ENCODE assay signal across 10 cellular contexts in genomic region chr7:45589061-45589460, GRCh38.
"Had no signal": no experiment of that assay in that cellular context is flagged by ENCODE, and none has a peak within 500 bp of the region (broad histone marks: within the 10 kb centered on the region; RNA-seq: fewer than 3 reads in every experiment).

No MANE protein-coding gene starts in this region.

- H3K4me3 Mint-ChIP-seq: activated naive CD4-positive, alpha-beta T cell treated with anti-CD3 and anti-CD28 coated beads, Interleukin-2, amount 50 U/mL, for 24 hours; T-cell had no signal

- H3K27me3 Mint-ChIP-seq: activated naive CD4-positive, alpha-beta T cell treated with anti-CD3 and anti-CD28 coated beads, Interleukin-2, amount 50 U/mL, for 24 hours; T-cell had no signal

- ATAC-seq: T-cell had no signal

- H3K27me3 ChIP-seq: adrenal gland, hepatocyte, right lobe of liver, thyroid gland, vagina had no signal

- H3K9me3 ChIP-seq: adrenal gland, right lobe of liver, thyroid gland, vagina had no signal

- DNase-seq: activated CD4-positive, CD25-positive, alpha-beta regulatory T cell treated with anti-CD3 and anti-CD28 coated beads, Interleukin-2, amount 50 U/mL, for 72 hours; adrenal gland; stimulated activated CD4-positive, alpha-beta T cell treated with anti-CD3 and anti-CD28 coated beads, Interleukin-1b, Interleukin-23, amount 100 ng/mL, for 48 hours; T-cell; T-helper 9 cell; thyroid gland had no signal

- H3K36me3 Mint-ChIP-seq: activated naive CD4-positive, alpha-beta T cell treated with anti-CD3 and anti-CD28 coated beads, Interleukin-2, amount 50 U/mL, for 24 hours; T-cell had no signal

- H3K79me2 ChIP-seq: hepatocyte had no signal

- H3K4me3 ChIP-seq: adrenal gland, hepatocyte, right lobe of liver, thyroid gland, vagina had no signal

- H3K4me1 Mint-ChIP-seq: activated naive CD4-positive, alpha-beta T cell treated with anti-CD3 and anti-CD28 coated beads, Interleukin-2, amount 50 U/mL, for 24 hours; T-cell had no signal

- H3K27ac Mint-ChIP-seq: activated naive CD4-positive, alpha-beta T cell treated with anti-CD3 and anti-CD28 coated beads, Interleukin-2, amount 50 U/mL, for 24 hours; T-cell had no signal

- H3K4me1 ChIP-seq: adrenal gland, right lobe of liver, vagina had no signal

- H3K9me3 Mint-ChIP-seq: activated naive CD4-positive, alpha-beta T cell treated with anti-CD3 and anti-CD28 coated beads, Interleukin-2, amount 50 U/mL, for 24 hours; T-cell had no signal

- H3K27ac ChIP-seq: adrenal gland, hepatocyte, right lobe of liver, thyroid gland, vagina had no signal

- H2AFZ ChIP-seq: hepatocyte had no signal

- H3K36me3 ChIP-seq: adrenal gland, right lobe of liver, thyroid gland, vagina had no signal

- H3K4me2 ChIP-seq: hepatocyte had no signal
